Comparison of ENCODE assay signal across 24 cellular contexts in genomic region chr20:41314386-41314785, GRCh38. TPM values are rescaled to one million over a fixed set of nuclear protein-coding genes. Genes with fewer than 3 reads are reported as not detected.
DNase-seq lines count a peak whose midpoint lies in the region; ATAC-seq and TF ChIP-seq lines count a peak whose summit lies in the region.
"Had no signal": no experiment of that assay in that cellular context is flagged by ENCODE, and none has a peak within 500 bp of the region (broad histone marks: within the 10 kb centered on the region; RNA-seq: fewer than 3 reads in every experiment).

No MANE protein-coding gene starts in this region.

- peak in 1 of 8 donors; percentile 12 for ATAC-seq in heart right ventricle
- ATAC-seq in upper lobe of right lung, result no peak
- ATAC-seq: foreskin keratinocyte had no signal

- no peak for TF ChIP-seq POLR2A in prostate gland (IDR thresholded peaks at IDR 0.05)

- intact Hi-C loops in heart right ventricle (cut with DNase I) (loop anchor here in 1 of 10 donors (5.0 kb wide), 1 partner anchor 37 kb away; no protein-coding TSS in a partner anchor), cardiac septum (cut with DNase I) (no loop called here), upper lobe of right lung (cut with DNase I) (no loop called here), prostate gland (cut with DNase I) (no loop called here)

- H3K9me3 ChIP-seq in heart right ventricle (no peaks in the 10 kb centered on the region), upper lobe of right lung (no peaks in the 10 kb centered on the region), prostate gland (no peaks in the 10 kb centered on the region)
- H3K9me3 ChIP-seq: neutrophil had no signal

- H3K27me3 ChIP-seq in heart right ventricle, result no peaks in the 10 kb centered on the region
- no peaks in the 10 kb centered on the region for H3K27me3 ChIP-seq in upper lobe of right lung
- H3K27me3 ChIP-seq in prostate gland (replicated peaks; ENCODE audit: insufficient read depth), result no peaks in the 10 kb centered on the region
- H3K27me3 ChIP-seq: BLaER1 treated with 17β-estradiol and CSF1 and Interleukin-3, amounts not matched to agents 10 nM and 100 nM; foreskin keratinocyte had no signal

- peak overlapping the region; percentile 77 for H3K4me3 Mint-ChIP-seq in neural crest cell
- H3K4me3 Mint-ChIP-seq: endodermal cell; T-helper 1 cell treated with Interleukin-12 subunit alpha and Interleukin-12 subunit beta and Interleukin-4 antibody, amounts not matched to agents 30 μg/mL and 1 μg/mL, for 36 hours had no signal

- TF ChIP-seq CTCF in heart right ventricle (IDR thresholded peaks at IDR 0.05) (no peak), epithelial cell of proximal tubule (conservative IDR thresholded peaks at IDR 0.05; ENCODE audit: low read depth, low read length) (no peak), neural crest cell (conservative IDR thresholded peaks at IDR 0.05) (no peak), upper lobe of right lung (IDR thresholded peaks at IDR 0.05) (no peak), prostate gland (IDR thresholded peaks at IDR 0.05) (no peak)

- no peaks in the 10 kb centered on the region for H3K9me3 Mint-ChIP-seq in neural crest cell
- H3K9me3 Mint-ChIP-seq: endodermal cell; stimulated activated naive CD8-positive, alpha-beta T cell treated with anti-CD3 and anti-CD28 coated beads, Interleukin-15, Interleukin-2, amounts not matched to agents 100 ng/mL and 50 ng/mL, for 24 hours; T-helper 1 cell treated with Interleukin-12 subunit alpha and Interleukin-12 subunit beta and Interleukin-4 antibody, amounts not matched to agents 30 μg/mL and 1 μg/mL, for 36 hours had no signal

- peaks cover 3 to 70% (median 49%) of the 10 kb centered on the region in 9 donors for H3K4me1 ChIP-seq in heart right ventricle
- peaks cover 20% of the 10 kb centered on the region for H3K4me1 ChIP-seq in upper lobe of right lung
- H3K4me1 ChIP-seq in prostate gland (replicated peaks), result no peaks in the 10 kb centered on the region

- DNase-seq in heart right ventricle (no peak), cardiac septum (ENCODE audit: low spot score) (no peak), epithelial cell of proximal tubule (ENCODE audit: low read depth) (no peak), neural crest cell (ENCODE audit: low read depth, low spot score) (no peak), upper lobe of right lung (no peak), NCI-H748 (lab: John Stamatoyannopoulos, UW; ENCODE audit: unreplicated experiment) (no peak), prostate gland (ENCODE audit: low spot score) (no peak)
- no peak for DNase-seq in activated T-cell treated with anti-CD3 and anti-CD28 coated beads, Interleukin-2, amount 50 U/mL, for 1 hour
- DNase-seq: activated CD4-positive, alpha-beta T cell treated with anti-CD3 and anti-CD28 coated beads, Interleukin-2, amount 50 U/mL, for 1 hour; activated CD8-positive, alpha-beta memory T cell treated with anti-CD3 and anti-CD28 coated beads, Interleukin-2, amount 50 U/mL, for 4 hours; activated effector memory CD4-positive, alpha-beta T cell treated with anti-CD3 and anti-CD28 coated beads, Interleukin-2, amount 50 U/mL, for 16 hours; DMS 273 treated with DMSO at 0.1 percent for 48 hours; endodermal cell; foreskin keratinocyte; KG1; kidney glomerular epithelial cell; NCI-H1092; NCI-H2107; NCI-H748 treated with DMSO at 0.1 percent for 48 hours had no signal

- WGBS in heart right ventricle, 2 donors, result 35 to 62% methylated on average over 2 of the region's 2 CpGs
- WGBS in prostate gland, result 69% methylated on average over 2 of the region's 2 CpGs

- no peak overlapping the region for H3K27ac Mint-ChIP-seq in neural crest cell (ENCODE audit: unreplicated experiment)
- H3K27ac Mint-ChIP-seq: endodermal cell; stimulated activated naive CD8-positive, alpha-beta T cell treated with anti-CD3 and anti-CD28 coated beads, Interleukin-15, Interleukin-2, amounts not matched to agents 100 ng/mL and 50 ng/mL, for 24 hours; T-helper 1 cell treated with Interleukin-12 subunit alpha and Interleukin-12 subunit beta and Interleukin-4 antibody, amounts not matched to agents 30 μg/mL and 1 μg/mL, for 36 hours had no signal

- H3K27ac ChIP-seq in heart right ventricle (peak overlapping the region; percentile 22 to 96 (median 90)), upper lobe of right lung (peak overlapping the region; percentile 90), prostate gland (no peak overlapping the region)
- H3K27ac ChIP-seq: BLaER1 treated with 17β-estradiol and CSF1 and Interleukin-3, amounts not matched to agents 10 nM and 100 nM; foreskin keratinocyte; neutrophil had no signal

- H3K36me3 ChIP-seq in heart right ventricle, result no peaks in the 10 kb centered on the region
- no peaks in the 10 kb centered on the region for H3K36me3 ChIP-seq in upper lobe of right lung
- no peaks in the 10 kb centered on the region for H3K36me3 ChIP-seq in prostate gland
- H3K36me3 ChIP-seq: neutrophil had no signal

- no peaks in the 10 kb centered on the region for H3K36me3 Mint-ChIP-seq in neural crest cell (ENCODE audit: low read depth)

- H3K4me1 Mint-ChIP-seq in neural crest cell, result peaks cover 24% of the 10 kb centered on the region

- H3K27me3 Mint-ChIP-seq in neural crest cell (ENCODE audit: low read depth), result peaks cover 3% of the 10 kb centered on the region
- H3K27me3 Mint-ChIP-seq: stimulated activated naive CD8-positive, alpha-beta T cell treated with anti-CD3 and anti-CD28 coated beads, Interleukin-15, Interleukin-2, amounts not matched to agents 100 ng/mL and 50 ng/mL, for 24 hours had no signal

- no peak overlapping the region for H3K4me3 ChIP-seq in heart right ventricle
- H3K4me3 ChIP-seq in epithelial cell of proximal tubule (ENCODE audit: low read depth, low read length), result peak overlapping the region; percentile 92
- no peak overlapping the region for H3K4me3 ChIP-seq in upper lobe of right lung
- H3K4me3 ChIP-seq in prostate gland, result no peak overlapping the region
- H3K4me3 ChIP-seq: BLaER1 treated with 17β-estradiol and CSF1 and Interleukin-3, amounts not matched to agents 10 nM and 100 nM had no signal

RNA-seq across cellular contexts. Expression of gene ZHX3, which starts 3.1 kb away (rescaled TPM):
- total RNA-seq in heart right ventricle (10 to 100 TPM; 26.2 to 51.8 (median 31.0) TPM), cardiac septum (33.2 TPM), epithelial cell of proximal tubule (13.4 and 36.1 TPM in 2 replicates), neural crest cell (13.0 and 14.3 TPM in 2 replicates), upper lobe of right lung (45.3 TPM), prostate gland (10 to 100 TPM; 24.9 to 42.6 TPM)
- 10 to 100 TPM in 1 of 2 donors, 1 to 10 TPM in 1; 6.5 to 20.6 TPM for polyA plus RNA-seq in heart right ventricle

RNA-seq across cellular contexts. Expression of gene LPIN3, which starts 26.2 kb away (rescaled TPM):
- total RNA-seq in heart right ventricle (10 to 100 TPM; 12.5 to 26.5 (median 18.2) TPM), cardiac septum (26.9 TPM), epithelial cell of proximal tubule (9.3 and 17.8 TPM in 2 replicates), neural crest cell (1.8 and 3.0 TPM in 2 replicates), upper lobe of right lung (18.4 TPM), prostate gland (10 to 100 TPM; 16.2 to 30.4 TPM)
- polyA plus RNA-seq in heart right ventricle, result 10 to 100 TPM; 11.1 to 45.5 TPM

RNA-seq across cellular contexts. Expression of gene EMILIN3, which starts 52.2 kb away (rescaled TPM):
- 1 to 10 TPM in 8 of 10 donors, under 1 TPM in 2; 0.20 to 5.3 (median 2.8) TPM for total RNA-seq in heart right ventricle
- polyA plus RNA-seq in heart right ventricle, result 1 to 10 TPM; 2.1 to 6.4 TPM
- 0.51 TPM for total RNA-seq in cardiac septum
- total RNA-seq in epithelial cell of proximal tubule, result 0.40 and 1.2 TPM in 2 replicates
- total RNA-seq in neural crest cell, result 6.9 and 7.5 TPM in 2 replicates
- total RNA-seq in upper lobe of right lung, result not detected
- 1 to 10 TPM; 7.4 to 8.4 TPM for total RNA-seq in prostate gland
- total RNA-seq: H4 had no signal

Comparison
In these comparisons a context has a peak if more than half of its experiments do, and no peak if none do; other contexts are left out.
1. H3K27ac ChIP-seq: peak in heart right ventricle (10 of 10) and upper lobe of right lung (single experiment); none in prostate gland (0 of 2).